ENCODE assay signal across 12 cellular contexts in the genomic region with DNA sequence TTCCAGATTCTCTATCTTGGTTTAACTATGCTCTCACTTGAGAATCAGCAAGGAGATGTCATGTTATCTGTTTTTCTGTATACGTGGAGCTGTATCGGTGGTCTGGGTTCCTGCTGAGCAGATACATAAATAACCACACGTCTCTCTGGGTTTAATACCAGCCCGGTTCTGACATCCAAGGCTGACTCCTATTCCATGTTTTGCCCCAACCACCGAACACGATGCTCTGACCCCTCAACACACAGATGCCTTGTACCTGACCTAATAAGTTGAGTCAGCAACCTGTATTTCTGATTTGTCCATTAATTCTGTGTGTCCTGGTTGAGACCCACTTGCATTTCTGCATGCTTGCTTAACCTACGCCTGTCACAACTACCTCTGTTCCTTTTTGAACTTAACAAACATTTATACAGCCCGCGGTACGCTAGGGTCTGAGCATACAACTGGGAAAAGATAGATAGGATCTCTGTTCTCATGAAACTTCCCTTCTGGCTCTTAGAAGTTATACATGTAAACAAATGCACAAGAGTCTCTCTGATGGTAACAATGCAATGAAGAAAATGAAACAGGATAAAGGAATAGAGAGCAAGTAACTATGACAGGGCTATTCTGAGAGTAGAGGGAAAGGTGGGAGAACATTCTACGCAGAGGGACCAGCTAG.
DNase-seq lines count a peak whose midpoint lies in the region; ATAC-seq, FAIRE-seq and TF ChIP-seq lines count a peak whose summit lies in the region.
"Had no signal": no experiment of that assay in that cellular context is flagged by ENCODE, and none has a peak within 500 bp of the region (broad histone marks: within the 10 kb centered on the region; RNA-seq: fewer than 3 reads in every experiment).

No MANE protein-coding gene starts in this region.

- no peaks in the 10 kb centered on the region for H3K27me3 ChIP-seq in HepG2 (ENCODE audit: control insufficient read depth in 1 of 2, insufficient read depth in 2 of 2, low read length in 2 of 2)
- H3K27me3 ChIP-seq in right lobe of liver = no peaks in the 10 kb centered on the region
- H3K27me3 ChIP-seq in keratinocyte (ENCODE audit: control insufficient read depth, extremely low read depth, insufficient read depth, low read length) = no peaks in the 10 kb centered on the region
- no peaks in the 10 kb centered on the region for H3K27me3 ChIP-seq in trophoblast cell (ENCODE audit: insufficient read depth, low read length)

- no peak overlapping the region for H3K27ac ChIP-seq in HepG2 (ENCODE audit: extremely low read length, insufficient read depth, low read length)
- no peak overlapping the region for H3K27ac ChIP-seq in right lobe of liver
- peak overlapping the region; percentile 42 for H3K27ac ChIP-seq in keratinocyte (ENCODE audit: control insufficient read depth, insufficient read depth, low read length)
- H3K27ac ChIP-seq in trophoblast cell (ENCODE audit: low read depth, low read length) = no peak overlapping the region

- H3K79me1 ChIP-seq in trophoblast cell (ENCODE audit: low read length) = no peaks in the 10 kb centered on the region

- no peak overlapping the region for H4K8ac ChIP-seq in trophoblast cell (ENCODE audit: low read depth, low read length)

- no peak for TF ChIP-seq EP300 in HepG2 (IDR thresholded peaks at IDR 0.05; ENCODE audit: low read depth in 2 of 2, low read length in 2 of 2)
- no peak for TF ChIP-seq EP300 in HepG2 (CRISPR knock-in tag; IDR thresholded peaks at IDR 0.05; ENCODE audit: borderline replicate concordance)

- FAIRE-seq in HepG2 (lab: Jason Lieb, UNC) (no peak), keratinocyte (lab: Jason Lieb, UNC) (no peak), frontal cortex (lab: Jason Lieb, UNC) (no peak)
- FAIRE-seq: kidney, TTC549 had no signal

- no peak overlapping the region for H3K4me3 Mint-ChIP-seq in nephron progenitor cell
- H3K4me3 Mint-ChIP-seq: B cell had no signal

- DNase-seq in HepG2 (ENCODE audit: low spot score) (peak; percentile 24), right lobe of liver (no peak), astrocyte of the spinal cord (ENCODE audit: low read depth, low spot score) (peak; percentile 3), keratinocyte (ENCODE audit: low read depth, low spot score) (no peak), trophoblast cell (no peak), frontal cortex (ENCODE audit: low spot score in 2 of 2) (no peak), nephron progenitor cell (no peak)
- DNase-seq: kidney, NCI-H1105 treated with DMSO at 0.1 percent for 48 hours had no signal

- H3K36me3 ChIP-seq in HepG2 (replicated peaks in 1 of 2; ENCODE audit: control insufficient read depth in 1 of 2, insufficient read depth in 2 of 2, low read length in 2 of 2) (no peaks in the 10 kb centered on the region), right lobe of liver (no peaks in the 10 kb centered on the region), keratinocyte (ENCODE audit: control insufficient read depth in 2 of 2, extremely low read depth in 1 of 2, insufficient read depth in 2 of 2, low read length in 2 of 2) (no peaks in the 10 kb centered on the region), trophoblast cell (ENCODE audit: control insufficient read depth in 1 of 2, insufficient read depth in 2 of 2, low read length in 2 of 2) (no peaks in the 10 kb centered on the region)

- 47% methylated on average over 11 of the region's 11 CpGs for WGBS in HepG2 (ENCODE audit: low lambda C conversion rate)
- WGBS in right lobe of liver (ENCODE audit: insufficient coverage, low coverage, low lambda C conversion rate, missing lambda C conversion rate) = 67% methylated on average over 9 of the region's 11 CpGs
- WGBS in trophoblast cell (ENCODE audit: extremely low coverage, insufficient coverage, insufficient read length) = no CpG with 5 or more reads among the region's 11 CpGs

- H4K20me1 ChIP-seq in HepG2 (ENCODE audit: insufficient read depth, low read length) (no peaks in the 10 kb centered on the region), keratinocyte (ENCODE audit: control insufficient read depth, extremely low read depth, insufficient read depth, low read length) (no peaks in the 10 kb centered on the region)

- peaks cover 21% of the 10 kb centered on the region for H3K4me1 ChIP-seq in HepG2 (ENCODE audit: insufficient read depth, low read length)
- peaks cover 0 to 17% (median 0%) of the 10 kb centered on the region in 4 donors for H3K4me1 ChIP-seq in right lobe of liver
- peaks cover 11% of the 10 kb centered on the region for H3K4me1 ChIP-seq in keratinocyte (ENCODE audit: control insufficient read depth, extremely low read depth, insufficient read depth, low read length)
- H3K4me1 ChIP-seq in trophoblast cell (ENCODE audit: control insufficient read depth in 1 of 2, insufficient read depth in 2 of 2, low read length in 2 of 2) = peaks cover 0 to 2% of the 10 kb centered on the region in 2 experiments

- peaks cover 16% of the 10 kb centered on the region for H3K9me3 Mint-ChIP-seq in nephron progenitor cell

- no TSS peak for BruUV-seq in HepG2 (replicated peaks; lab: Mats Ljungman, UMichigan)

- no peak overlapping the region for H2BK5ac ChIP-seq in trophoblast cell (ENCODE audit: low read depth, low read length, poor library complexity)

- H3K18ac ChIP-seq in trophoblast cell (ENCODE audit: low read length) = no peak overlapping the region

- TF ChIP-seq POLR2A in HepG2 (IDR thresholded peaks at IDR 0.05; ENCODE audit: insufficient read depth in 1 of 2, low read depth in 2 of 2, low read length in 2 of 2) (no peak), right lobe of liver (IDR thresholded peaks at IDR 0.05) (no peak)

- H4K12ac ChIP-seq in trophoblast cell (ENCODE audit: low read depth, low read length) = no peak overlapping the region

- H3K79me2 ChIP-seq in HepG2 (ENCODE audit: insufficient read depth, low read length) = no peaks in the 10 kb centered on the region
- H3K79me2 ChIP-seq in keratinocyte (ENCODE audit: control insufficient read depth, insufficient read depth, low read length) = no peaks in the 10 kb centered on the region
- no peaks in the 10 kb centered on the region for H3K79me2 ChIP-seq in trophoblast cell (ENCODE audit: control insufficient read depth, insufficient read depth, low read length, poor library complexity)

- H3K23ac ChIP-seq in trophoblast cell (ENCODE audit: low read length) = no peak overlapping the region

- no peak overlapping the region for H2BK120ac ChIP-seq in trophoblast cell (ENCODE audit: insufficient read depth, low read length, poor library complexity)

- no peak overlapping the region for H3K4ac ChIP-seq in trophoblast cell (ENCODE audit: low read depth, low read length)

- no peaks in the 10 kb centered on the region for H3K9me1 ChIP-seq in keratinocyte (ENCODE audit: control insufficient read depth, extremely low read depth, insufficient read depth, low read length)

- H3K27me3 Mint-ChIP-seq in nephron progenitor cell (ENCODE audit: low read depth, poor library complexity) = no peaks in the 10 kb centered on the region
- H3K27me3 Mint-ChIP-seq: B cell had no signal

- H3K4me3 ChIP-seq in HepG2 (replicated peaks in 1 of 3; ENCODE audit: insufficient read depth in 1 of 3, low read depth in 2 of 3, low read length in 3 of 3) (no peak overlapping the region), right lobe of liver (no peak overlapping the region), astrocyte of the spinal cord (ENCODE audit: low read depth, low read length) (no peak overlapping the region), keratinocyte (ENCODE audit: control insufficient read depth in 2 of 3, extremely low read depth in 1 of 3, insufficient read depth in 2 of 3, low read depth in 1 of 3, low read length in 3 of 3) (no peak overlapping the region), trophoblast cell (ENCODE audit: low read depth, low read length) (no peak overlapping the region)

- no peak overlapping the region for H3K27ac Mint-ChIP-seq in nephron progenitor cell
- H3K27ac Mint-ChIP-seq: B cell had no signal

- no peak for TF ChIP-seq CTCF in HepG2 (CRISPR knock-in tag; IDR thresholded peaks at IDR 0.05)
- no peak for TF ChIP-seq CTCF in right lobe of liver (IDR thresholded peaks at IDR 0.05)
- no peak for TF ChIP-seq CTCF in astrocyte of the spinal cord (IDR thresholded peaks at IDR 0.05; ENCODE audit: low read depth, low read length)
- TF ChIP-seq CTCF in keratinocyte (optimal IDR thresholded peaks at IDR 0.05 in 1 of 3, IDR thresholded peaks at IDR 0.05 in 1 of 3, conservative IDR thresholded peaks at IDR 0.05 in 1 of 3; ENCODE audit: extremely low read depth in 1 of 3, insufficient read depth in 2 of 3, low read length in 3 of 3) = no peak
- no peak for TF ChIP-seq CTCF in nephron progenitor cell (IDR thresholded peaks at IDR 0.05)

- H3K9me3 ChIP-seq in HepG2 (ENCODE audit: low read length) (peaks cover 29% of the 10 kb centered on the region), right lobe of liver (no peaks in the 10 kb centered on the region), keratinocyte (ENCODE audit: control insufficient read depth, low read depth, low read length) (no peaks in the 10 kb centered on the region), trophoblast cell (ENCODE audit: insufficient read depth, low read depth, low read length) (no peaks in the 10 kb centered on the region)

- ATAC-seq in HepG2 (no peak), right lobe of liver (no peak), GM19324 (IDR thresholded peaks at IDR 0.05; ENCODE audit: low FRiP score, unreplicated experiment) (no peak)

- CTCF ChIA-PET in HepG2 (lab: Yijun Ruan, JAX; ENCODE audit: low intra/inter-chr PET ratio, low total read pairs) = no interaction called here

- in situ Hi-C loops in HepG2 (cut with HindIII; ENCODE audit: extremely low pct_ligation_motif_present, low pct_unique_long_range_greater_than_20kb) (no loop called here), astrocyte of the spinal cord (cut with HindIII; ENCODE audit: low sequenced_read_pairs) (no loop called here)

- H3K4me1 Mint-ChIP-seq in nephron progenitor cell = peaks cover 28% of the 10 kb centered on the region
- H3K4me1 Mint-ChIP-seq: B cell had no signal

- H2AFZ ChIP-seq in HepG2 (ENCODE audit: low read length) = no peak overlapping the region
- no peak overlapping the region for H2AFZ ChIP-seq in keratinocyte (ENCODE audit: control insufficient read depth, low read length)
- H2AFZ ChIP-seq in trophoblast cell (ENCODE audit: insufficient read depth, low read length, poor library complexity) = no peak overlapping the region

- intact Hi-C loops in HepG2 (cut with micrococcal nuclease; ENCODE audit: unreplicated experiment) (no loop called here), right lobe of liver (cut with DNase I) (no loop called here)

- H4K91ac ChIP-seq in trophoblast cell (ENCODE audit: low read depth, low read length) = no peak overlapping the region

- dilution Hi-C loops in keratinocyte (cut with MboI; ENCODE audit: extremely low pct_ligation_motif_present, low sequenced_read_pairs) = no loop called here

- no peaks in the 10 kb centered on the region for H3K36me3 Mint-ChIP-seq in nephron progenitor cell (ENCODE audit: low read depth)

- POLR2A ChIA-PET in HepG2 (lab: Yijun Ruan, JAX) = no interaction called here

- no peak overlapping the region for H3K9ac ChIP-seq in HepG2 (ENCODE audit: insufficient read depth, low read depth, low read length)
- H3K9ac ChIP-seq in keratinocyte (ENCODE audit: control insufficient read depth, extremely low read depth, insufficient read depth, low read length) = no peak overlapping the region
- H3K9ac ChIP-seq in trophoblast cell (ENCODE audit: low read length) = no peak overlapping the region

- no peak overlapping the region for H3K4me2 ChIP-seq in HepG2 (ENCODE audit: low read depth, low read length)
- peak overlapping the region; percentile 52 for H3K4me2 ChIP-seq in keratinocyte (ENCODE audit: control insufficient read depth, extremely low read depth, insufficient read depth, low read depth, low read length)
- no peak overlapping the region for H3K4me2 ChIP-seq in trophoblast cell (ENCODE audit: low read length)

- H3K14ac ChIP-seq in trophoblast cell (ENCODE audit: low read length) = no peak overlapping the region

- H2AK5ac ChIP-seq in trophoblast cell (ENCODE audit: low read length) = no peak overlapping the region

- H2BK12ac ChIP-seq in trophoblast cell (ENCODE audit: low read length) = no peak overlapping the region

- no peak for TF ChIP-seq RAD21 in HepG2 (CRISPR knock-in tag; IDR thresholded peaks at IDR 0.05)

Comparison
In these comparisons a context has a peak if more than half of its experiments do, and no peak if none do; other contexts are left out.
1. DNase-seq: peak in HepG2 (single experiment) and astrocyte of the spinal cord (single experiment); none in right lobe of liver (0 of 3), keratinocyte (single experiment), trophoblast cell (0 of 2), frontal cortex (0 of 2) and nephron progenitor cell (single experiment).